In genomic region chr2:74481961-74482800, GRCh38 we compare ENCODE assay signal across 1 cellular context.
A peak's percentile ranks its signal among the peaks of the same experiment; 100 is the strongest.
TF ChIP-seq lines count a peak whose summit lies in the region.

No MANE protein-coding gene starts in this region.

TF ChIP-seq in HepG2, 621 proteins besides CTCF, POLR2A, EP300 and RAD21 (continued from another document and continues in another):
- TF ChIP-seq ZNF33A (CRISPR knock-in tag; IDR thresholded peaks at IDR 0.05; ENCODE audit: borderline replicate concordance) = no peak
- TF ChIP-seq ZNF605 (CRISPR knock-in tag; IDR thresholded peaks at IDR 0.05) = no peak
- TF ChIP-seq SIN3B (IDR thresholded peaks at IDR 0.05; ENCODE audit: low read length) = no peak; the same call in 1 of the 2 replicates
- TF ChIP-seq BRCA1 (CRISPR knock-in tag; IDR thresholded peaks at IDR 0.05) = peak; percentile 20; the same call in 1 of the 2 replicates
- TF ChIP-seq ZZZ3 (CRISPR knock-in tag; IDR thresholded peaks at IDR 0.05; ENCODE audit: borderline replicate concordance) = 0 out of 2 replicates have a peak, but pooled peaks have one; percentile 29
- no peak for TF ChIP-seq U2AF2 (IDR thresholded peaks at IDR 0.05; ENCODE audit: low read depth, low read length)
- TF ChIP-seq MED13 (CRISPR knock-in tag; IDR thresholded peaks at IDR 0.05) = 0 out of 2 replicates have a peak, but pooled peaks have one; percentile 21
- TF ChIP-seq FOXO4 (CRISPR knock-in tag; conservative IDR thresholded peaks at IDR 0.05) = peak; percentile 99
- TF ChIP-seq ZNF335 (CRISPR knock-in tag; IDR thresholded peaks at IDR 0.05) = no peak
- TF ChIP-seq NFE2 (CRISPR knock-in tag; IDR thresholded peaks at IDR 0.05) = no peak
- no peak for TF ChIP-seq KAT8 (CRISPR knock-in tag; IDR thresholded peaks at IDR 0.05)
- TF ChIP-seq HNRNPLL (IDR thresholded peaks at IDR 0.05; ENCODE audit: low read depth, low read length, poor library complexity, severe bottlenecking) = peak; percentile 81
- no peak for TF ChIP-seq SRSF1 (optimal IDR thresholded peaks at IDR 0.05; ENCODE audit: low read depth, low read length)
- no peak for TF ChIP-seq ZNF850 (CRISPR knock-in tag; conservative IDR thresholded peaks at IDR 0.05)
- no peak for TF ChIP-seq ZNF451 (CRISPR knock-in tag; IDR thresholded peaks at IDR 0.05)
- TF ChIP-seq ZSCAN29 (CRISPR knock-in tag; conservative IDR thresholded peaks at IDR 0.05) = no peak; the same call in 1 of the 2 replicates
- no peak for TF ChIP-seq TAF1 (CRISPR knock-in tag; IDR thresholded peaks at IDR 0.05)
- TF ChIP-seq HOXA9 (CRISPR knock-in tag; IDR thresholded peaks at IDR 0.05; ENCODE audit: borderline replicate concordance) = peak; percentile 73
- TF ChIP-seq GRHL1 (CRISPR knock-in tag; conservative IDR thresholded peaks at IDR 0.05) = no peak
- no peak for TF ChIP-seq PCBP1 (IDR thresholded peaks at IDR 0.05; ENCODE audit: borderline replicate concordance, low read depth, low read length)
- TF ChIP-seq CEBPG (CRISPR knock-in tag; IDR thresholded peaks at IDR 0.05) = no peak; the same call in 1 of the 2 replicates
- peak; percentile 69; the same call in 1 of the 2 replicates for TF ChIP-seq BORCS8-MEF2B (CRISPR knock-in tag; IDR thresholded peaks at IDR 0.05)
- TF ChIP-seq RFX1 (IDR thresholded peaks at IDR 0.05) = no peak
- TF ChIP-seq ZBTB3 (CRISPR knock-in tag; IDR thresholded peaks at IDR 0.05; ENCODE audit: borderline replicate concordance, low read depth) = 0 out of 2 replicates have a peak, but pooled peaks have one; percentile 59
- no peak for TF ChIP-seq SUZ12 (IDR thresholded peaks at IDR 0.05; ENCODE audit: low read depth, low read length)
- TF ChIP-seq FOXJ3 (CRISPR knock-in tag; IDR thresholded peaks at IDR 0.05; ENCODE audit: borderline replicate concordance) = no peak; the same call in 1 of the 2 replicates
- peak; percentile 94 for TF ChIP-seq ZNF274 (CRISPR knock-in tag; IDR thresholded peaks at IDR 0.05)
- TF ChIP-seq HDAC2 (CRISPR knock-in tag; IDR thresholded peaks at IDR 0.05) = no peak
- TF ChIP-seq SRSF4 (IDR thresholded peaks at IDR 0.05; ENCODE audit: low read depth, low read length, poor library complexity, severe bottlenecking) = no peak
- peak; percentile 18; the same call in 1 of the 2 replicates for TF ChIP-seq ETV6 (CRISPR knock-in tag; conservative IDR thresholded peaks at IDR 0.05)
- TF ChIP-seq KMT2A (CRISPR knock-in tag; IDR thresholded peaks at IDR 0.05) = no peak; the same call in 1 of the 2 replicates
- TF ChIP-seq ZFY (CRISPR knock-in tag; IDR thresholded peaks at IDR 0.05) = peak; percentile 91
- TF ChIP-seq ZNF547 (CRISPR knock-in tag; IDR thresholded peaks at IDR 0.05) = peak; percentile 97
- peak; percentile 38; the same call in 1 of the 2 replicates for TF ChIP-seq ZNF121 (CRISPR knock-in tag; IDR thresholded peaks at IDR 0.05)
- no peak for TF ChIP-seq NCOA1 (CRISPR knock-in tag; IDR thresholded peaks at IDR 0.05)
- no peak; the same call in 1 of the 2 replicates for TF ChIP-seq TSC22D2 (CRISPR knock-in tag; IDR thresholded peaks at IDR 0.05; ENCODE audit: borderline replicate concordance)
- no peak for TF ChIP-seq HOXD1 (CRISPR knock-in tag; IDR thresholded peaks at IDR 0.05)
- no peak for TF ChIP-seq ELF1 (CRISPR knock-in tag; IDR thresholded peaks at IDR 0.05)
- no peak for TF ChIP-seq ZBTB42 (CRISPR knock-in tag; IDR thresholded peaks at IDR 0.05)
- TF ChIP-seq TFDP2 (CRISPR knock-in tag; IDR thresholded peaks at IDR 0.05) = peak; percentile 87
- peak; percentile 82; the same call in 1 of the 2 replicates for TF ChIP-seq TFDP1 (CRISPR knock-in tag; IDR thresholded peaks at IDR 0.05; ENCODE audit: borderline replicate concordance)
- 0 out of 2 replicates have a peak, but pooled peaks have one; percentile 76 for TF ChIP-seq ZNF572 (CRISPR knock-in tag; IDR thresholded peaks at IDR 0.05)
- TF ChIP-seq HNF1B (CRISPR knock-in tag; IDR thresholded peaks at IDR 0.05) = peak; percentile 68; the same call in 1 of the 2 replicates
- TF ChIP-seq POGZ (CRISPR knock-in tag; IDR thresholded peaks at IDR 0.05) = no peak
- TF ChIP-seq SRSF9 (IDR thresholded peaks at IDR 0.05; ENCODE audit: borderline replicate concordance, insufficient read depth, low read depth, low read length, poor library complexity, severe bottlenecking) = no peak
- TF ChIP-seq ZBTB44 (CRISPR knock-in tag; IDR thresholded peaks at IDR 0.05) = 0 out of 2 replicates have a peak, but pooled peaks have one; percentile 64
- TF ChIP-seq ZNF30 (CRISPR knock-in tag; IDR thresholded peaks at IDR 0.05) = peak; percentile 92
- TF ChIP-seq HES4 (CRISPR knock-in tag; IDR thresholded peaks at IDR 0.05; ENCODE audit: borderline replicate concordance) = peak; percentile 92
- no peak for TF ChIP-seq HCFC1 (IDR thresholded peaks at IDR 0.05; ENCODE audit: low read depth, low read length)
- TF ChIP-seq ZNF614 (CRISPR knock-in tag; IDR thresholded peaks at IDR 0.05; ENCODE audit: borderline replicate concordance) = peak; percentile 17; the same call in 1 of the 2 replicates
- no peak for TF ChIP-seq MLLT10 (CRISPR knock-in tag; IDR thresholded peaks at IDR 0.05)
- TF ChIP-seq ZNF772 (CRISPR knock-in tag; IDR thresholded peaks at IDR 0.05) = peak; percentile 73; the same call in 1 of the 2 replicates
- no peak for TF ChIP-seq ZBTB33 (CRISPR knock-in tag; IDR thresholded peaks at IDR 0.05)
- peak; percentile 12 for TF ChIP-seq RBM39 (IDR thresholded peaks at IDR 0.05; ENCODE audit: low read depth, low read length, poor library complexity, severe bottlenecking)
- no peak for TF ChIP-seq FOXC1 (CRISPR knock-in tag; IDR thresholded peaks at IDR 0.05; ENCODE audit: borderline replicate concordance)
- no peak for TF ChIP-seq JDP2 (CRISPR knock-in tag; IDR thresholded peaks at IDR 0.05; ENCODE audit: borderline replicate concordance)
- TF ChIP-seq SNRNP70 (IDR thresholded peaks at IDR 0.05; ENCODE audit: low read depth, low read length) = no peak
- no peak for TF ChIP-seq ZNF619 (CRISPR knock-in tag; IDR thresholded peaks at IDR 0.05)
- no peak; the same call in 1 of the 2 replicates for TF ChIP-seq ZBTB20 (CRISPR knock-in tag; IDR thresholded peaks at IDR 0.05; ENCODE audit: borderline replicate concordance, low read depth)
- no peak for TF ChIP-seq ZFP36 (IDR thresholded peaks at IDR 0.05; ENCODE audit: borderline replicate concordance, low read depth, low read length, partially characterized antibody)
- TF ChIP-seq SMAD9 (CRISPR knock-in tag; IDR thresholded peaks at IDR 0.05) = peak; percentile 25; the same call in 1 of the 2 replicates
- peak; percentile 75; the same call in 1 of the 2 replicates for TF ChIP-seq ZNF256 (CRISPR knock-in tag; conservative IDR thresholded peaks at IDR 0.05)
- no peak for TF ChIP-seq THRA (CRISPR knock-in tag; IDR thresholded peaks at IDR 0.05; ENCODE audit: borderline replicate concordance)
